27 cellular contexts compared by ENCODE assay signal in the genomic region with DNA sequence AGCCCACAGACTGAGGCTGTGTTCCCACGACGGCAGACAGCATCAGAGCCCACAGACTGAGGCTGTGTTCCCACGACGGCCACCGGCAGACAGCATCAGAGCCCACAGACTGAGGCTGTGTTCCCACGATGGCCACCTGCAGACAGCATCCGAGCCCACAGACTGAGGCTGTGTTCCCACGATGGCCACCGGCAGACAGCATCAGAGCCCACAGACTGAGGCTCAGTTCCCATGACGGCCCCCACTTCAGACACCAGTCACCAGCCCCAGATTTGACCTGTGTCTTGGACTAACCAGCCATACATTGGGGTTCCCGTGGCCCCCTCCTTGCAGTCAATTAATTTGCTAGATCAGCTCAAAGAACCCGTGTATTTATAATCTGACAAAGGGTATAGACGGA. TPM values are rescaled to one million over a fixed set of nuclear protein-coding genes. Genes with fewer than 3 reads are reported as not detected.
"Had no signal": no experiment of that assay in that cellular context is flagged by ENCODE, and none has a peak within 500 bp of the region (broad histone marks: within the 10 kb centered on the region; RNA-seq: fewer than 3 reads in every experiment).

No MANE protein-coding gene starts in this region.

- DNase-seq: activated CD4-positive, alpha-beta T cell treated with anti-CD3 and anti-CD28 coated beads for 36 hours; activated CD4-positive, CD25-positive, alpha-beta regulatory T cell; activated CD8-positive, alpha-beta T cell treated with anti-CD3 and anti-CD28 coated beads, Interleukin-2, amount 10 ng/mL, durations not matched to agents 7 days and 5 days; activated naive CD8-positive, alpha-beta T cell treated with anti-CD3 and anti-CD28 coated beads, Interleukin-2, amount 50 U/mL, for 24 hours; activated T-cell treated with anti-CD3 and anti-CD28 coated beads, Interleukin-2, amount 50 U/mL, for 24 hours; amygdala; central memory CD4-positive, alpha-beta T cell; foreskin keratinocyte; heart left ventricle; hypothalamus; immature natural killer cell; kidney; midbrain; naive thymus-derived CD8-positive, alpha-beta T cell; occipital lobe; sigmoid colon; small intestine; stimulated activated naive B cell treated with anti-CD40 and anti-IgM and Interleukin-4, amounts not matched to agents 10 μg/mL and 1 μg/mL and 100 μg/mL, for 72 hours; upper lobe of right lung had no signal

- H3K27me3 ChIP-seq: foreskin keratinocyte, thyroid gland had no signal

- H3K27ac Mint-ChIP-seq: activated CD4-positive, alpha-beta T cell treated with anti-CD3 and anti-CD28 coated beads for 36 hours; activated CD8-positive, alpha-beta T cell treated with anti-CD3 and anti-CD28 coated beads, Interleukin-2, amount 10 ng/mL, durations not matched to agents 7 days and 5 days; activated naive CD4-positive, alpha-beta T cell treated with anti-CD3 and anti-CD28 coated beads, Interleukin-2, amount 50 U/mL, for 24 hours; activated naive CD8-positive, alpha-beta T cell treated with anti-CD3 and anti-CD28 coated beads, Interleukin-2, amount 50 U/mL, for 24 hours; activated T-cell treated with anti-CD3 and anti-CD28 coated beads, Interleukin-2, amount 50 U/mL, for 24 hours; dendritic cell treated with granulocyte-macrophage colony-stimulating factor and Interleukin-4, amounts not matched to agents 40 ng/mL and 50 ng/mL, for 4 days; endodermal cell; immature natural killer cell; stimulated activated naive B cell treated with anti-CD40 and anti-IgM and Interleukin-4, amounts not matched to agents 10 μg/mL and 1 μg/mL and 100 μg/mL, for 72 hours had no signal

- H3K27ac ChIP-seq: foreskin keratinocyte, heart left ventricle, sigmoid colon, stomach, thyroid gland, upper lobe of right lung had no signal

- H3K36me3 ChIP-seq: heart left ventricle, sigmoid colon, stomach, thyroid gland, upper lobe of right lung had no signal

- H3K4me3 ChIP-seq: heart left ventricle, sigmoid colon, stomach, thyroid gland, upper lobe of right lung had no signal

- H3K4me1 ChIP-seq: foreskin keratinocyte, heart left ventricle, sigmoid colon, stomach, upper lobe of right lung had no signal

- H3K4me1 Mint-ChIP-seq: activated CD4-positive, alpha-beta T cell treated with anti-CD3 and anti-CD28 coated beads for 36 hours; activated naive CD4-positive, alpha-beta T cell treated with anti-CD3 and anti-CD28 coated beads, Interleukin-2, amount 50 U/mL, for 24 hours; immature natural killer cell; stimulated activated naive B cell treated with anti-CD40 and anti-IgM and Interleukin-4, amounts not matched to agents 10 μg/mL and 1 μg/mL and 100 μg/mL, for 72 hours had no signal

- H3K9me3 ChIP-seq: thyroid gland had no signal

- H3K27me3 Mint-ChIP-seq: dendritic cell treated with granulocyte-macrophage colony-stimulating factor and Interleukin-4, amounts not matched to agents 40 ng/mL and 50 ng/mL, for 4 days had no signal

- ATAC-seq: activated CD4-positive, alpha-beta T cell treated with anti-CD3 and anti-CD28 coated beads for 36 hours; activated CD8-positive, alpha-beta T cell treated with anti-CD3 and anti-CD28 coated beads, Interleukin-2, amount 10 ng/mL, durations not matched to agents 7 days and 5 days; activated naive CD8-positive, alpha-beta T cell treated with anti-CD3 and anti-CD28 coated beads, Interleukin-2, amount 50 U/mL, for 24 hours; foreskin keratinocyte; naive thymus-derived CD8-positive, alpha-beta T cell; stimulated activated naive B cell treated with anti-CD40 and anti-IgM and Interleukin-4, amounts not matched to agents 10 μg/mL and 1 μg/mL and 100 μg/mL, for 72 hours had no signal

- H3K4me3 Mint-ChIP-seq: activated CD4-positive, alpha-beta T cell treated with anti-CD3 and anti-CD28 coated beads for 36 hours; activated CD8-positive, alpha-beta T cell treated with anti-CD3 and anti-CD28 coated beads, Interleukin-2, amount 10 ng/mL, durations not matched to agents 7 days and 5 days; activated naive CD4-positive, alpha-beta T cell treated with anti-CD3 and anti-CD28 coated beads, Interleukin-2, amount 50 U/mL, for 24 hours; activated naive CD8-positive, alpha-beta T cell treated with anti-CD3 and anti-CD28 coated beads, Interleukin-2, amount 50 U/mL, for 24 hours; activated T-cell treated with anti-CD3 and anti-CD28 coated beads, Interleukin-2, amount 50 U/mL, for 24 hours; dendritic cell treated with granulocyte-macrophage colony-stimulating factor and Interleukin-4, amounts not matched to agents 40 ng/mL and 50 ng/mL, for 4 days; endodermal cell; immature natural killer cell; naive thymus-derived CD8-positive, alpha-beta T cell; neural crest cell; stimulated activated naive B cell treated with anti-CD40 and anti-IgM and Interleukin-4, amounts not matched to agents 10 μg/mL and 1 μg/mL and 100 μg/mL, for 72 hours had no signal

RNA-seq across cellular contexts. Expression of a gene that starts 57.8 kb away (rescaled TPM):
- total RNA-seq: foreskin keratinocyte; liver; T-helper 1 cell treated with Interleukin-12 subunit alpha and Interleukin-12 subunit beta and Interleukin-4 antibody, amounts not matched to agents 30 ng/mL and 1 ng/mL, for 36 hours had no signal
- polyA plus RNA-seq: foreskin keratinocyte, immature natural killer cell, liver had no signal
